ENCODE assay signal across 18 cellular contexts in the genomic region with DNA sequence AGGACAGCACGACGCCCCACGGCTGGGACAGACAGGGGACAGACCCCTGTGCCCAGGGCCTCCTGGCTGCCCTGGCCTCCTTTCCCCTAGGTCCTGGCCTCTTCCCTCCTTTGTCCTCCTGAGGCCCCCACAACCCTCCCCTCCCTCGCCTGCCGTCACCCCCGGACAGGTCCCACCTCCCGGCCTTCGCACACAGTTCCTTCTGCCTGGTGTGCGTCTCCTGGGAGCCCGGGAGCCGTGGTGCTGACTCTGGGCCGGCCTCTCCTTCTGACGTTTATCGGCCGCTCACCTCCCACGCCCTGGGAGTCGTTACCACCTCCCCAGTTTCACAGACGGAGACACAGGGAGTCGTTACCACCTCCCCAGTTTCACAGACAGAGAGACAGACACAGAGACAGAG. TPM values are rescaled to one million over a fixed set of nuclear protein-coding genes. Genes with fewer than 3 reads are reported as not detected.
DNase-seq lines count a peak whose midpoint lies in the region; ATAC-seq and TF ChIP-seq lines count a peak whose summit lies in the region.
"Had no signal": no experiment of that assay in that cellular context is flagged by ENCODE, and none has a peak within 500 bp of the region (broad histone marks: within the 10 kb centered on the region; RNA-seq: fewer than 3 reads in every experiment).

No MANE protein-coding gene starts in this region.

- peaks cover 6% of the 10 kb centered on the region for H3K79me1 ChIP-seq in mesendoderm (ENCODE audit: low read length)

- peak overlapping the region; percentile 6 for H2BK5ac ChIP-seq in mesendoderm (ENCODE audit: low read length)

- TF ChIP-seq CTCF in testis (IDR thresholded peaks at IDR 0.05) (no peak), CD14-positive monocyte (IDR thresholded peaks at IDR 0.05) (no peak), foreskin fibroblast (IDR thresholded peaks at IDR 0.05; ENCODE audit: low read depth, low read length) (no peak)

- H3K36me3 ChIP-seq in HUES64 (ENCODE audit: insufficient read depth, low read length) (no peaks in the 10 kb centered on the region), ectodermal cell (ENCODE audit: control insufficient read depth, insufficient read depth, low read length) (no peaks in the 10 kb centered on the region), mesendoderm (ENCODE audit: control insufficient read depth, insufficient read depth, low read length) (no peaks in the 10 kb centered on the region), testis (ENCODE audit: low read depth, missing control alignments) (no peaks in the 10 kb centered on the region)

- H3K18ac ChIP-seq in mesendoderm (ENCODE audit: low read length) = peak overlapping the region; percentile 45

- H3K9me3 ChIP-seq in HUES64 (ENCODE audit: insufficient read depth, low read depth, low read length) = no peaks in the 10 kb centered on the region
- H3K9me3 ChIP-seq in ectodermal cell (ENCODE audit: control insufficient read depth, low read length) = no peaks in the 10 kb centered on the region
- no peaks in the 10 kb centered on the region for H3K9me3 ChIP-seq in testis
- H3K9me3 ChIP-seq: body of pancreas had no signal

- H3K27me3 ChIP-seq in HUES64 (ENCODE audit: insufficient read depth, low read length) (no peaks in the 10 kb centered on the region), ectodermal cell (ENCODE audit: control insufficient read depth, insufficient read depth, low read length, poor library complexity, severe bottlenecking) (no peaks in the 10 kb centered on the region), mesendoderm (ENCODE audit: insufficient read depth, low read length, poor library complexity) (no peaks in the 10 kb centered on the region), testis (no peaks in the 10 kb centered on the region)
- H3K27me3 ChIP-seq: body of pancreas had no signal

- no peak for DNase-seq in mesendoderm
- DNase-seq in testis = peak; percentile 61
- DNase-seq in SIG-M5 treated with dmso at 0.1 percent for 504 hours (lab: John Stamatoyannopoulos, UW; ENCODE audit: unreplicated experiment) = no peak
- no peak for DNase-seq in CD14-positive monocyte (ENCODE audit: low spot score)
- no peak for DNase-seq in foreskin fibroblast
- DNase-seq: activated naive CD4-positive, alpha-beta T cell treated with anti-CD3 and anti-CD28 coated beads, Interleukin-2, amount 10 ng/mL, durations not matched to agents 7 days and 5 days; body of pancreas; GDM1; NCI-H1048; NCI-H2171; NCI-H774; stimulated activated CD4-positive, alpha-beta T cell treated with anti-CD3 and anti-CD28 coated beads, Interleukin-4, amount 100 ng/mL, for 24 hours; substantia nigra had no signal

- no peak overlapping the region for H3K4me3 Mint-ChIP-seq in CD14-positive monocyte
- H3K4me3 Mint-ChIP-seq: activated naive CD4-positive, alpha-beta T cell treated with anti-CD3 and anti-CD28 coated beads, Interleukin-2, amount 10 ng/mL, durations not matched to agents 7 days and 5 days had no signal

- H3K4me2 ChIP-seq in mesendoderm (ENCODE audit: low read length) = no peak overlapping the region
- H3K4me2 ChIP-seq: KMS-11 had no signal

- 78% methylated on average over 19 of the region's 19 CpGs for WGBS in HUES64
- 65 to 75% methylated on average over 19 of the region's 19 CpGs for WGBS in ectodermal cell, 2 experiments
- no CpG with 5 or more reads among the region's 19 CpGs for WGBS in mesendoderm (ENCODE audit: extremely low coverage, insufficient coverage, low lambda C conversion rate)
- WGBS in testis, 2 donors = 56 to 80% methylated on average over 4 to 19 of the region's 19 CpGs

- no peak overlapping the region for H3K27ac Mint-ChIP-seq in CD14-positive monocyte
- H3K27ac Mint-ChIP-seq: activated naive CD4-positive, alpha-beta T cell treated with anti-CD3 and anti-CD28 coated beads, Interleukin-2, amount 10 ng/mL, durations not matched to agents 7 days and 5 days had no signal

- H4K8ac ChIP-seq in mesendoderm (ENCODE audit: low read depth, low read length) = no peak overlapping the region

- no peak overlapping the region for H3K4me3 ChIP-seq in HUES64 (ENCODE audit: low read length)
- no peak overlapping the region for H3K4me3 ChIP-seq in ectodermal cell (ENCODE audit: insufficient read depth, low read depth, low read length)
- no peak overlapping the region for H3K4me3 ChIP-seq in mesendoderm (ENCODE audit: low read length)
- no peak overlapping the region for H3K4me3 ChIP-seq in testis
- H3K4me3 ChIP-seq in foreskin fibroblast (ENCODE audit: low read depth in 1 of 2, low read length in 2 of 2) = no peak overlapping the region
- H3K4me3 ChIP-seq: body of pancreas, GM12878 had no signal

- peak overlapping the region; percentile 44 for H3K4ac ChIP-seq in mesendoderm (ENCODE audit: low read depth, low read length)

- H3K36me3 Mint-ChIP-seq in CD14-positive monocyte = no peaks in the 10 kb centered on the region
- H3K36me3 Mint-ChIP-seq: activated naive CD4-positive, alpha-beta T cell treated with anti-CD3 and anti-CD28 coated beads, Interleukin-2, amount 10 ng/mL, durations not matched to agents 7 days and 5 days had no signal

- peak overlapping the region; percentile 47 for H2BK120ac ChIP-seq in mesendoderm (ENCODE audit: low read depth, low read length)

- H3K9me3 Mint-ChIP-seq in CD14-positive monocyte = peaks cover 0 to 3% (median 0%) of the 10 kb centered on the region in 7 donors

- no peaks in the 10 kb centered on the region for H3K4me1 Mint-ChIP-seq in CD14-positive monocyte
- H3K4me1 Mint-ChIP-seq: activated naive CD4-positive, alpha-beta T cell treated with anti-CD3 and anti-CD28 coated beads, Interleukin-2, amount 10 ng/mL, durations not matched to agents 7 days and 5 days had no signal

- TF ChIP-seq POLR2A in testis (IDR thresholded peaks at IDR 0.05) = no peak

- peak overlapping the region; percentile 54; the same call in 1 of the 2 replicates for H3K27ac ChIP-seq in HUES64 (ENCODE audit: low read depth, low read length)
- H3K27ac ChIP-seq in ectodermal cell (ENCODE audit: insufficient read depth, low read depth, low read length, poor library complexity, severe bottlenecking) = peak overlapping the region; percentile 89
- peak overlapping the region; percentile 72 for H3K27ac ChIP-seq in mesendoderm (ENCODE audit: low read depth, low read length)
- peak overlapping the region; percentile 40 to 48 for H3K27ac ChIP-seq in testis
- H3K27ac ChIP-seq: KMS-11 had no signal

- H3K4me1 ChIP-seq in HUES64 (ENCODE audit: insufficient read depth, low read length) = peaks cover 24% of the 10 kb centered on the region
- peaks cover 62% of the 10 kb centered on the region for H3K4me1 ChIP-seq in ectodermal cell (ENCODE audit: control insufficient read depth, insufficient read depth, low read length)
- H3K4me1 ChIP-seq in mesendoderm (ENCODE audit: control insufficient read depth, low read depth, low read length) = peaks cover 23% of the 10 kb centered on the region
- H3K4me1 ChIP-seq in testis = peaks cover 39% of the 10 kb centered on the region

- no peak overlapping the region for H2AK5ac ChIP-seq in mesendoderm (ENCODE audit: low read length)

- no peaks in the 10 kb centered on the region for H3K79me2 ChIP-seq in mesendoderm (ENCODE audit: control insufficient read depth, insufficient read depth, low read length)

- H3K56ac ChIP-seq in mesendoderm (ENCODE audit: low read length) = peak overlapping the region; percentile 75

- no peak overlapping the region for H3K9ac ChIP-seq in HUES64 (ENCODE audit: low read depth, low read length)
- H3K9ac ChIP-seq in mesendoderm (ENCODE audit: low read length) = peak overlapping the region; percentile 45
- H3K9ac ChIP-seq: KMS-11 had no signal

- peaks cover 0 to 9% (median 7%) of the 10 kb centered on the region in 3 donors for H3K27me3 Mint-ChIP-seq in CD14-positive monocyte (ENCODE audit: low read depth in 3 of 3)

- intact Hi-C loops in testis (cut with DNase I; ENCODE audit: low total_unique reads) (no loop called here), CD14-positive monocyte (cut with micrococcal nuclease) (no loop called here)

- no peak overlapping the region for H2BK15ac ChIP-seq in mesendoderm (replicated peaks; ENCODE audit: low read depth)

- no peak overlapping the region for H3K23ac ChIP-seq in mesendoderm (ENCODE audit: low read length)

- H4K5ac ChIP-seq in mesendoderm (ENCODE audit: low read length) = no peak overlapping the region

- ATAC-seq in GM19395 (IDR thresholded peaks at IDR 0.05; ENCODE audit: unreplicated experiment) = no peak
- ATAC-seq: body of pancreas, GM12878 had no signal

RNA-seq across cellular contexts. Expression of gene NOTCH1, which starts 25.1 kb away (rescaled TPM):
- polyA plus RNA-seq in HUES64 (2013, experiment 1 of 2) = 19.0 TPM
- 21.8 TPM for polyA plus RNA-seq in HUES64 (2013, experiment 2 of 2)
- 24.9 TPM for polyA plus RNA-seq in ectodermal cell (2013, experiment 1 of 4)
- polyA plus RNA-seq in ectodermal cell (2013, experiment 2 of 4) = 32.4 TPM
- 24.0 TPM for polyA plus RNA-seq in ectodermal cell (2013, experiment 3 of 4)
- 28.5 TPM for polyA plus RNA-seq in ectodermal cell (2013, experiment 4 of 4)
- polyA plus RNA-seq in mesendoderm (2013, experiment 1 of 2) = 14.3 TPM
- polyA plus RNA-seq in mesendoderm (2013, experiment 2 of 2) = 14.2 TPM
- 10 to 100 TPM; 32.4 to 34.1 TPM for total RNA-seq in testis
- 7.2 TPM for polyA plus RNA-seq in testis (ENCODE audit: insufficient read depth, low read depth, low replicate concordance)
- 1 to 10 TPM; 1.4 to 2.2 TPM for polyA plus RNA-seq in CD14-positive monocyte
